In genomic region chr12:65611396-65611795, GRCh38 we compare ENCODE assay signal across 21 cellular contexts.
DNase-seq lines count a peak whose midpoint lies in the region; ATAC-seq and TF ChIP-seq lines count a peak whose summit lies in the region.
"Had no signal": no experiment of that assay in that cellular context is flagged by ENCODE, and none has a peak within 500 bp of the region (broad histone marks: within the 10 kb centered on the region; RNA-seq: fewer than 3 reads in every experiment).

No MANE protein-coding gene starts in this region.

- intact Hi-C loops in HCT116 (cut with micrococcal nuclease) = no loop called here
- intact Hi-C loops in Panc1 (cut with micrococcal nuclease; ENCODE audit: unreplicated experiment) = no loop called here
- intact Hi-C loops in CD8-positive, alpha-beta T cell (cut with DNase I, micrococcal nuclease) = no loop called here

- ATAC-seq in HCT116 = no peak
- ATAC-seq in Panc1 = no peak
- no peak for ATAC-seq in stimulated activated memory B cell treated with anti-CD40 and anti-IgM and Interleukin-4, amounts not matched to agents 10 μg/mL and 1 μg/mL and 100 μg/mL, for 72 hours
- no peak for ATAC-seq in CD8-positive, alpha-beta T cell
- ATAC-seq: K562 had no signal

- CTCF ChIA-PET in HCT116 (lab: Charles Lee) = no interaction called here
- CTCF ChIA-PET in Panc1 (lab: Charles Lee) = no interaction called here
- CTCF ChIA-PET in CD8-positive, alpha-beta T cell (lab: Charles Lee) = no interaction called here

- H3K27me3 Mint-ChIP-seq in stimulated activated memory B cell treated with anti-CD40 and anti-IgM and Interleukin-4, amounts not matched to agents 10 μg/mL and 1 μg/mL and 100 μg/mL, for 72 hours = peaks cover 7% of the 10 kb centered on the region
- peaks cover 19% of the 10 kb centered on the region for H3K27me3 Mint-ChIP-seq in CD8-positive, alpha-beta T cell (ENCODE audit: low read depth)

- H3K9me3 ChIP-seq in HCT116 (ENCODE audit: control insufficient read depth in 1 of 2, insufficient read depth in 1 of 2, low read depth in 1 of 2, low read length in 2 of 2) (peaks cover 0 to 3% of the 10 kb centered on the region in 2 experiments; a peak in 1 of 4 replicates), Panc1 (ENCODE audit: control insufficient read depth, insufficient read depth, low read depth, low read length) (peaks cover 23% of the 10 kb centered on the region; the same call in 1 of the 2 replicates), osteoblast (ENCODE audit: low read depth, low read length) (no peaks in the 10 kb centered on the region)
- H3K9me3 ChIP-seq in CD8-positive, alpha-beta T cell (ENCODE audit: low read length) = no peaks in the 10 kb centered on the region

- H3K27ac ChIP-seq in HCT116 (ENCODE audit: low read depth, low read length) (peak overlapping the region; percentile 5; the same call in 1 of the 2 replicates), Panc1 (ENCODE audit: low read length) (0 out of 2 replicates have a peak overlapping the region, but pooled peaks have one; percentile 4), osteoblast (ENCODE audit: low read depth, low read length) (peak overlapping the region; percentile 99)
- no peak overlapping the region for H3K27ac ChIP-seq in CD8-positive, alpha-beta T cell (ENCODE audit: low read depth, low read length)
- H3K27ac ChIP-seq: BLaER1 treated with 17β-estradiol and CSF1 and Interleukin-3, amounts not matched to agents 10 nM and 100 nM had no signal

- no peaks in the 10 kb centered on the region; the same call in 1 of the 2 replicates for H3K79me2 ChIP-seq in HCT116 (ENCODE audit: insufficient read depth, low read length)
- peaks cover 11% of the 10 kb centered on the region for H3K79me2 ChIP-seq in osteoblast (ENCODE audit: insufficient read depth, low read length)

- peaks cover 7% of the 10 kb centered on the region for H3K9me3 Mint-ChIP-seq in stimulated activated memory B cell treated with anti-CD40 and anti-IgM and Interleukin-4, amounts not matched to agents 10 μg/mL and 1 μg/mL and 100 μg/mL, for 72 hours
- H3K9me3 Mint-ChIP-seq in CD8-positive, alpha-beta T cell = peaks cover 3% of the 10 kb centered on the region

- no peak overlapping the region for H3K4me3 Mint-ChIP-seq in stimulated activated memory B cell treated with anti-CD40 and anti-IgM and Interleukin-4, amounts not matched to agents 10 μg/mL and 1 μg/mL and 100 μg/mL, for 72 hours
- H3K4me3 Mint-ChIP-seq in CD8-positive, alpha-beta T cell = no peak overlapping the region
- H3K4me3 Mint-ChIP-seq: CD4-positive, alpha-beta memory T cell had no signal

- no peak for TF ChIP-seq RAD21 in HCT116 (IDR thresholded peaks at IDR 0.05; ENCODE audit: low read depth)

- H3K4me3 ChIP-seq in HCT116 (replicated peaks in 1 of 2; ENCODE audit: low read depth in 1 of 2, low read length in 2 of 2) (no peak overlapping the region), Panc1 (ENCODE audit: low read depth in 2 of 2, low read length in 2 of 2) (no peak overlapping the region), epithelial cell of esophagus (ENCODE audit: low read length) (no peak overlapping the region), osteoblast (ENCODE audit: insufficient read depth, low read length) (no peak overlapping the region)
- H3K4me3 ChIP-seq in CD8-positive, alpha-beta T cell (ENCODE audit: low read depth, low read length) = no peak overlapping the region
- H3K4me3 ChIP-seq: BLaER1 treated with 17β-estradiol and CSF1 and Interleukin-3, amounts not matched to agents 10 nM and 100 nM; K562 had no signal

- RAD21 ChIA-PET in HCT116 (lab: Charles Lee; ENCODE audit: low non-redundant PET in 1 of 2, low total read pairs in 2 of 2, uncharacterized antibody in 2 of 2, unreplicated experiment in 2 of 2) = no interaction called here

- POLR2A ChIA-PET in HCT116 (lab: Charles Lee) (interaction anchor here (1.0 kb wide), 1 partner anchor 8 kb away, joined by 4 read pairs; no protein-coding TSS in a partner anchor), Panc1 (lab: Charles Lee) (no interaction called here)
- POLR2A ChIA-PET in CD8-positive, alpha-beta T cell (lab: Charles Lee) = no interaction called here

- H3K36me3 Mint-ChIP-seq in stimulated activated memory B cell treated with anti-CD40 and anti-IgM and Interleukin-4, amounts not matched to agents 10 μg/mL and 1 μg/mL and 100 μg/mL, for 72 hours = no peaks in the 10 kb centered on the region
- no peaks in the 10 kb centered on the region for H3K36me3 Mint-ChIP-seq in CD8-positive, alpha-beta T cell
- H3K36me3 Mint-ChIP-seq: CD4-positive, alpha-beta memory T cell had no signal

- H3K4me1 Mint-ChIP-seq in stimulated activated memory B cell treated with anti-CD40 and anti-IgM and Interleukin-4, amounts not matched to agents 10 μg/mL and 1 μg/mL and 100 μg/mL, for 72 hours = no peaks in the 10 kb centered on the region
- no peaks in the 10 kb centered on the region for H3K4me1 Mint-ChIP-seq in CD8-positive, alpha-beta T cell (ENCODE audit: low read depth)
- H3K4me1 Mint-ChIP-seq: CD4-positive, alpha-beta memory T cell had no signal

- H2AFZ ChIP-seq in HCT116 (ENCODE audit: low read depth, low read length, poor library complexity, severe bottlenecking) (no peak overlapping the region), osteoblast (ENCODE audit: low read length) (no peak overlapping the region)

- TF ChIP-seq CTCF in HCT116 (IDR thresholded peaks at IDR 0.05 in 2 of 3, conservative IDR thresholded peaks at IDR 0.05 in 1 of 3; ENCODE audit: borderline replicate concordance in 1 of 3, insufficient read depth in 1 of 3, low read depth in 2 of 3, low read length in 2 of 3) = no peak
- no peak for TF ChIP-seq CTCF in Panc1 (IDR thresholded peaks at IDR 0.05)
- TF ChIP-seq CTCF in epithelial cell of esophagus (IDR thresholded peaks at IDR 0.05; ENCODE audit: insufficient read depth, low read depth, low read length, missing control alignments) = no peak
- TF ChIP-seq CTCF in osteoblast (IDR thresholded peaks at IDR 0.05; ENCODE audit: extremely low read depth, low read depth, low read length) = no peak
- TF ChIP-seq CTCF in CD8-positive, alpha-beta T cell (IDR thresholded peaks at IDR 0.05) = no peak

- no peak for TF ChIP-seq POLR2A in HCT116 (IDR thresholded peaks at IDR 0.05; ENCODE audit: borderline replicate concordance, extremely low read depth, insufficient read depth, insufficient read length)

- H3K36me3 ChIP-seq in HCT116 (ENCODE audit: control insufficient read depth in 1 of 2, insufficient read depth in 2 of 2, low read length in 2 of 2) (peaks cover 0 to 33% of the 10 kb centered on the region in 2 experiments; a peak in 2 of 4 replicates), Panc1 (ENCODE audit: control insufficient read depth, insufficient read depth, low read length) (no peaks in the 10 kb centered on the region), osteoblast (ENCODE audit: insufficient read depth, low read length) (peaks cover 14% of the 10 kb centered on the region)
- H3K36me3 ChIP-seq in CD8-positive, alpha-beta T cell (ENCODE audit: insufficient read depth, low read length) = no peaks in the 10 kb centered on the region
- H3K36me3 ChIP-seq: BLaER1 treated with 17β-estradiol and CSF1 and Interleukin-3, amounts not matched to agents 10 nM and 100 nM had no signal

- no peak overlapping the region for H3K4me2 ChIP-seq in HCT116 (ENCODE audit: low read length)
- H3K4me2 ChIP-seq in osteoblast (ENCODE audit: insufficient read depth, low read length) = no peak overlapping the region
- H3K4me2 ChIP-seq: BLaER1 treated with 17β-estradiol and CSF1 and Interleukin-3, amounts not matched to agents 10 nM and 100 nM had no signal

- no peaks in the 10 kb centered on the region for H3K9me2 ChIP-seq in HCT116 (ENCODE audit: insufficient read depth)

- H3K9ac ChIP-seq in HCT116 (ENCODE audit: low read length) = no peak overlapping the region
- H3K9ac ChIP-seq: BLaER1 treated with 17β-estradiol and CSF1 and Interleukin-3, amounts not matched to agents 10 nM and 100 nM had no signal

- in situ Hi-C loops in Panc1 (cut with HindIII; ENCODE audit: low pct_unique_long_range_greater_than_20kb, low sequenced_read_pairs) = no loop called here

- DNase-seq in HCT116 (ENCODE audit: low read depth, low spot score) = no peak
- DNase-seq in Panc1 (ENCODE audit: low read depth, low spot score) = no peak
- peak; percentile 47 for DNase-seq in epithelial cell of esophagus (ENCODE audit: low read depth)
- DNase-seq in osteoblast (ENCODE audit: insufficient read length, low spot score, missing footprints) = no peak
- DNase-seq in NCI-H510A treated with DMSO at 0.1 percent for 48 hours (lab: John Stamatoyannopoulos, UW) = no peak
- no peak for DNase-seq in CD8-positive, alpha-beta T cell
- DNase-seq: CD4-positive, alpha-beta memory T cell; GDM1; MM.1S; NCI-H1092; NCI-H1436; NCI-H187 treated with DMSO at 0.1 percent for 48 hours; NCI-H2107; NCI-H510A; NCI-H774; NK-92 treated with Interleukin-12 subunit alpha and Interleukin-12 subunit beta, amount 100 ng/mL, for 24 hours; Right ventricle myocardium superior; SW 1271 had no signal

- H3K4me1 ChIP-seq in HCT116 (ENCODE audit: control insufficient read depth in 1 of 2, insufficient read depth in 2 of 2, low read length in 2 of 2) = peaks cover 42 to 89% of the 10 kb centered on the region in 2 experiments
- no peaks in the 10 kb centered on the region for H3K4me1 ChIP-seq in Panc1 (ENCODE audit: control insufficient read depth, insufficient read depth, low read length)
- peaks cover 84% of the 10 kb centered on the region for H3K4me1 ChIP-seq in osteoblast (ENCODE audit: insufficient read depth, low read length)
- H3K4me1 ChIP-seq in CD8-positive, alpha-beta T cell (ENCODE audit: insufficient read depth, low read length) = no peaks in the 10 kb centered on the region

- H3K27ac Mint-ChIP-seq in stimulated activated memory B cell treated with anti-CD40 and anti-IgM and Interleukin-4, amounts not matched to agents 10 μg/mL and 1 μg/mL and 100 μg/mL, for 72 hours = no peak overlapping the region
- no peak overlapping the region for H3K27ac Mint-ChIP-seq in CD8-positive, alpha-beta T cell
- H3K27ac Mint-ChIP-seq: CD4-positive, alpha-beta memory T cell had no signal

- H3K27me3 ChIP-seq in HCT116 (ENCODE audit: insufficient read depth, low read length) (no peaks in the 10 kb centered on the region), Panc1 (ENCODE audit: control insufficient read depth, insufficient read depth, low read length) (no peaks in the 10 kb centered on the region), osteoblast (ENCODE audit: insufficient read depth, low read length) (no peaks in the 10 kb centered on the region)
- H3K27me3 ChIP-seq in CD8-positive, alpha-beta T cell (ENCODE audit: insufficient read depth, low read length) = no peaks in the 10 kb centered on the region
- H3K27me3 ChIP-seq: BLaER1 treated with 17β-estradiol and CSF1 and Interleukin-3, amounts not matched to agents 10 nM and 100 nM had no signal

- no peaks in the 10 kb centered on the region for H4K20me1 ChIP-seq in HCT116 (ENCODE audit: insufficient read depth)
- no peaks in the 10 kb centered on the region for H4K20me1 ChIP-seq in osteoblast (ENCODE audit: insufficient read depth, low read length)
- H4K20me1 ChIP-seq: BLaER1 treated with 17β-estradiol and CSF1 and Interleukin-3, amounts not matched to agents 10 nM and 100 nM had no signal

- BruUV-seq in HCT116 (replicated peaks; lab: Mats Ljungman, UMichigan) (no TSS peak), Panc1 (replicated peaks; lab: Mats Ljungman, UMichigan) (no TSS peak)

TF ChIP-seq in HCT116, 20 proteins besides CTCF, POLR2A, EP300 and RAD21 (continues in another document):
- 0 out of 2 replicates have a peak, but pooled peaks have one; percentile 17 for TF ChIP-seq CBX3 (IDR thresholded peaks at IDR 0.05; ENCODE audit: low read depth)
